ENCODE assay signal across 8 cellular contexts in genomic region chr5:43063731-43064171, GRCh38. TPM values are rescaled to one million over a fixed set of nuclear protein-coding genes. Genes with fewer than 3 reads are reported as not detected.
DNase-seq lines count a peak whose midpoint lies in the region; ATAC-seq, FAIRE-seq and TF ChIP-seq lines count a peak whose summit lies in the region.

No MANE protein-coding gene starts in this region.

- no peak overlapping the region; the same call in 1 of the 2 replicates for H3K4me2 ChIP-seq in IMR-90 (ENCODE audit: low read depth, low read length)

- H4K8ac ChIP-seq in IMR-90 (ENCODE audit: low read depth in 2 of 2, low read length in 2 of 2) = peak overlapping the region in 1 of 2 experiments; percentile 5; a peak in 2 of 4 replicates

- no peaks in the 10 kb centered on the region for H3K36me3 ChIP-seq in A673 (ENCODE audit: insufficient read depth, low read length, poor library complexity, severe bottlenecking)
- 0 out of 2 replicates have a peak, but pooled peaks cover 2% of the 10 kb centered on the region for H3K36me3 ChIP-seq in IMR-90 (ENCODE audit: control insufficient read depth, insufficient read depth, low read length)
- no peaks in the 10 kb centered on the region for H3K36me3 ChIP-seq in body of pancreas (replicated peaks in 1 of 2; ENCODE audit: insufficient read depth in 1 of 2, low read depth in 2 of 2)
- no peaks in the 10 kb centered on the region for H3K36me3 ChIP-seq in lung (ENCODE audit: control insufficient read depth in 2 of 2, insufficient read depth in 2 of 2, low read length in 2 of 2)
- H3K36me3 ChIP-seq in colonic mucosa = no peaks in the 10 kb centered on the region

- no peak overlapping the region for H2BK15ac ChIP-seq in IMR-90 (ENCODE audit: low read depth, low read length)

- peak overlapping the region; percentile 49 for H2AK9ac ChIP-seq in IMR-90 (replicated peaks; ENCODE audit: low read depth, low read length, poor library complexity)

- H3K14ac ChIP-seq in IMR-90 (replicated peaks; ENCODE audit: low read depth, low read length) = no peak overlapping the region

- no peak overlapping the region for H3K9ac ChIP-seq in IMR-90 (ENCODE audit: low read depth, low read length)
- H3K9ac ChIP-seq in colonic mucosa (ENCODE audit: low read depth in 2 of 2, low read length in 2 of 2) = no peak overlapping the region

- no peak overlapping the region for H3K56ac ChIP-seq in IMR-90 (ENCODE audit: extremely low read depth, insufficient read depth, low read length)

- H3K9me3 ChIP-seq in A673 (ENCODE audit: low read depth, low read length, poor library complexity, severe bottlenecking) = no peaks in the 10 kb centered on the region
- H3K9me3 ChIP-seq in IMR-90 (ENCODE audit: control insufficient read depth, insufficient read depth, low read length) = no peaks in the 10 kb centered on the region
- no peaks in the 10 kb centered on the region for H3K9me3 ChIP-seq in body of pancreas
- H3K9me3 ChIP-seq in lung (ENCODE audit: control insufficient read depth in 2 of 2, insufficient read depth in 1 of 2, low read length in 1 of 2) = no peaks in the 10 kb centered on the region
- no peaks in the 10 kb centered on the region for H3K9me3 ChIP-seq in colonic mucosa

- peak overlapping the region; percentile 22; the same call in 1 of the 2 replicates for H4K91ac ChIP-seq in IMR-90 (ENCODE audit: insufficient read depth, low read depth, low read length)

- peak overlapping the region; percentile 28; the same call in 1 of the 2 replicates for H3K4ac ChIP-seq in IMR-90 (ENCODE audit: low read depth, low read length)

- CTCF ChIA-PET in A673 (lab: Charles Lee) (interaction anchor here (1.9 kb wide), 1 partner anchor 22 kb away, joined by 10 read pairs; no protein-coding TSS in a partner anchor), IMR-90 (lab: Yijun Ruan, JAX) (interaction anchor here (0.6 to 1.5 kb wide), 4 partner anchors 17 to 152 kb away, joined by 3 to 6 read pairs (median 3); no protein-coding TSS in a partner anchor)

- FAIRE-seq in GM19239 (lab: Jason Lieb, UNC) = no peak

- no TSS peak for BruUV-seq in A673 (replicated peaks; lab: Mats Ljungman, UMichigan)
- no TSS peak for BruUV-seq in IMR-90 (replicated peaks; lab: Mats Ljungman, UMichigan)

- no peak overlapping the region for H3K18ac ChIP-seq in IMR-90 (ENCODE audit: low read depth, low read length)

- peak overlapping the region; percentile 61; the same call in 1 of the 2 replicates for H2AK5ac ChIP-seq in IMR-90 (ENCODE audit: low read depth, low read length)

- no peaks in the 10 kb centered on the region for H3K9me1 ChIP-seq in IMR-90 (ENCODE audit: insufficient read depth, low read length)

- WGBS in IMR-90 (ENCODE audit: extremely low coverage in 2 of 2, insufficient read length in 1 of 2), 2 experiments = 85% methylated on average over 6 of the region's 12 CpGs; no CpG with 5 or more reads in 1 of the 2 experiments
- WGBS in body of pancreas, 2 donors = 81 to 83% methylated on average over 12 of the region's 12 CpGs
- 83 to 84% methylated on average over 12 of the region's 12 CpGs for WGBS in lung, 2 donors

- H3K27ac ChIP-seq in A673 (ENCODE audit: low read depth, low read length, poor library complexity, severe bottlenecking) = peak overlapping the region; percentile 95
- peak overlapping the region; percentile 71 for H3K27ac ChIP-seq in IMR-90 (ENCODE audit: insufficient read depth, low read length)
- peak overlapping the region in 3 of 4 donors; percentile 96 to 98 (median 97) for H3K27ac ChIP-seq in body of pancreas
- H3K27ac ChIP-seq in lung (ENCODE audit: low read depth in 1 of 2, low read length in 1 of 2) = peak overlapping the region; percentile 86 to 98
- H3K27ac ChIP-seq in colonic mucosa = no peak overlapping the region

- intact Hi-C loops in A673 (cut with micrococcal nuclease; ENCODE audit: unreplicated experiment) = loop anchor here (1.0 to 10.0 kb wide), 4 partner anchors 21 to 241 kb away; no protein-coding TSS in a partner anchor
- intact Hi-C loops in IMR-90 (cut with micrococcal nuclease) = no loop called here
- intact Hi-C loops in body of pancreas (cut with DNase I) = no loop called here
- intact Hi-C loops in colonic mucosa (cut with DNase I) = no loop called here

- in situ Hi-C loops in IMR-90 (cut with MboI; ENCODE audit: low sequenced_read_pairs) = no loop called here

- peak overlapping the region; percentile 14; the same call in 1 of the 2 replicates for H2BK120ac ChIP-seq in IMR-90 (ENCODE audit: low read depth, low read length)

- ATAC-seq in IMR-90 (ENCODE audit: low read depth) = no peak
- ATAC-seq in body of pancreas = no peak
- ATAC-seq in lung (ENCODE audit: insufficient read depth, low FRiP score) = no peak
- ATAC-seq in GM18498 (IDR thresholded peaks at IDR 0.05; ENCODE audit: unreplicated experiment) = no peak
- no peak for ATAC-seq in HG03378 (IDR thresholded peaks at IDR 0.05; ENCODE audit: unreplicated experiment)

- H4K20me1 ChIP-seq in IMR-90 (ENCODE audit: insufficient read depth, low read length) = no peaks in the 10 kb centered on the region

- TF ChIP-seq POLR2A in IMR-90 (IDR thresholded peaks at IDR 0.05; ENCODE audit: low read depth, low read length) (no peak), body of pancreas (IDR thresholded peaks at IDR 0.05) (no peak)

- H3K27me3 ChIP-seq in A673 (replicated peaks; ENCODE audit: insufficient read depth, low read depth, low read length, poor library complexity) = no peaks in the 10 kb centered on the region
- H3K27me3 ChIP-seq in IMR-90 (ENCODE audit: control insufficient read depth, insufficient read depth, low read length) = no peaks in the 10 kb centered on the region
- H3K27me3 ChIP-seq in body of pancreas = no peaks in the 10 kb centered on the region
- no peaks in the 10 kb centered on the region for H3K27me3 ChIP-seq in lung (ENCODE audit: control insufficient read depth, insufficient read depth)
- H3K27me3 ChIP-seq in colonic mucosa = no peaks in the 10 kb centered on the region

- peak overlapping the region; percentile 74 for H3K4me3 ChIP-seq in A673 (ENCODE audit: low read depth, low read length, poor library complexity, severe bottlenecking)
- no peak overlapping the region for H3K4me3 ChIP-seq in IMR-90 (ENCODE audit: insufficient read depth, low read depth, low read length)
- no peak overlapping the region for H3K4me3 ChIP-seq in body of pancreas
- no peak overlapping the region for H3K4me3 ChIP-seq in lung
- H3K4me3 ChIP-seq in colonic mucosa = no peak overlapping the region

- DNase-seq in A673 (ENCODE audit: low spot score) (peak; percentile 67), IMR-90 (no peak), body of pancreas (peak in 1 of 4 donors; percentile 16), lung (ENCODE audit: low spot score) (no peak), GM19239 (ENCODE audit: insufficient read length, low spot score) (no peak), colonic mucosa (no peak)

- TF ChIP-seq CTCF in A673 (conservative IDR thresholded peaks at IDR 0.05; ENCODE audit: low read depth, low read length) = no peak
- TF ChIP-seq CTCF in IMR-90 (conservative IDR thresholded peaks at IDR 0.05; ENCODE audit: low read depth, low read length) = no peak
- TF ChIP-seq CTCF in body of pancreas (IDR thresholded peaks at IDR 0.05) = no peak
- TF ChIP-seq CTCF in lung (IDR thresholded peaks at IDR 0.05; ENCODE audit: control extremely low read depth, extremely low read depth) = no peak
- no peak for TF ChIP-seq CTCF in colonic mucosa (IDR thresholded peaks at IDR 0.05)

- H4K5ac ChIP-seq in IMR-90 (ENCODE audit: low read depth, low read length) = peak overlapping the region; percentile 19; the same call in 1 of the 2 replicates

- POLR2A ChIA-PET in A673 (lab: Charles Lee; ENCODE audit: low non-redundant PET) = no interaction called here
- POLR2A ChIA-PET in IMR-90 (lab: Charles Lee; ENCODE audit: unreplicated experiment) = no interaction called here

- dilution Hi-C loops in IMR-90 (cut with HindIII; ENCODE audit: low sequenced_read_pairs, unreplicated experiment) = no loop called here

- peak overlapping the region; percentile 70 for H2AFZ ChIP-seq in IMR-90 (replicated peaks; ENCODE audit: low read length, poor library complexity)

- H3K4me1 ChIP-seq in A673 (ENCODE audit: insufficient read depth, low read length, poor library complexity, severe bottlenecking) = peaks cover 17% of the 10 kb centered on the region
- H3K4me1 ChIP-seq in IMR-90 (ENCODE audit: control insufficient read depth, insufficient read depth, low read length) = peaks cover 10% of the 10 kb centered on the region
- peaks cover 10% of the 10 kb centered on the region for H3K4me1 ChIP-seq in body of pancreas
- peaks cover 0 to 10% of the 10 kb centered on the region in 2 donors for H3K4me1 ChIP-seq in lung (ENCODE audit: control insufficient read depth in 2 of 2, insufficient read depth in 2 of 2, low read length in 2 of 2)
- peaks cover 7% of the 10 kb centered on the region for H3K4me1 ChIP-seq in colonic mucosa

- TF ChIP-seq RAD21 in IMR-90 (IDR thresholded peaks at IDR 0.05; ENCODE audit: low read length) = no peak

- no peak overlapping the region for H2BK5ac ChIP-seq in IMR-90 (ENCODE audit: low read depth, low read length, poor library complexity, severe bottlenecking)

- peak overlapping the region; percentile 45; the same call in 1 of the 2 replicates for H3K23ac ChIP-seq in IMR-90 (ENCODE audit: low read depth, low read length)

- peaks cover 13 to 43% of the 10 kb centered on the region in 2 experiments for H3K79me1 ChIP-seq in IMR-90 (ENCODE audit: low read depth in 1 of 2, low read length in 2 of 2)

- no peak overlapping the region for H2BK20ac ChIP-seq in IMR-90 (ENCODE audit: low read depth, low read length)

TF ChIP-seq in IMR-90, 13 proteins besides CTCF, POLR2A, EP300 and RAD21:
- TF ChIP-seq FOS (IDR thresholded peaks at IDR 0.05; ENCODE audit: low read depth, low read length) (no peak), RCOR1 (IDR thresholded peaks at IDR 0.05; ENCODE audit: insufficient replicate concordance, low read length) (no peak)

RNA-seq across cellular contexts. Expression of gene ANXA2R, which starts 23.6 kb away (rescaled TPM):
- 1.4 and 1.9 TPM in 2 replicates for total RNA-seq in A673 (2021)
- 1.3 and 1.4 TPM in 2 replicates for total RNA-seq in IMR-90 (2012; rRNA removed)
- polyA plus RNA-seq in IMR-90 (2012; rRNA removed) = 2.5 and 3.6 TPM in 2 replicates
- 3.5 and 4.5 TPM in 2 replicates for polyA plus RNA-seq in IMR-90 (2012; cell fraction: cytosol; rRNA removed)
- polyA plus RNA-seq in IMR-90 (2012; cell fraction: nucleus; rRNA removed; ENCODE audit: low replicate concordance) = 3.9 and 4.1 TPM in 2 replicates
- 1 to 10 TPM in 1 of 2 donors, under 1 TPM in 1; 0.99 to 1.3 TPM for total RNA-seq in body of pancreas
- 1 to 10 TPM; 4.0 to 5.2 TPM for total RNA-seq in lung
- polyA plus RNA-seq in lung = 1 to 10 TPM; 4.4 to 5.2 TPM
- 1 to 10 TPM; 1.1 to 1.3 TPM for total RNA-seq in colonic mucosa

RNA-seq across cellular contexts. Expression of gene ZNF131, which starts 57.0 kb away (rescaled TPM):
- total RNA-seq in A673 (2021) (43.6 and 45.0 TPM in 2 replicates), IMR-90 (2012; rRNA removed) (36.2 and 47.8 TPM in 2 replicates), body of pancreas (10 to 100 TPM; 21.5 to 41.5 TPM), lung (10 to 100 TPM; 28.5 to 43.8 TPM), colonic mucosa (10 to 100 TPM; 21.8 to 23.5 TPM)
- polyA plus RNA-seq in IMR-90 (2012; rRNA removed) (19.3 and 23.5 TPM in 2 replicates), lung (10 to 100 TPM; 14.1 to 39.9 TPM)
- polyA plus RNA-seq in IMR-90 (2012; cell fraction: cytosol; rRNA removed) = 7.0 and 7.7 TPM in 2 replicates
- 9.7 and 45.5 TPM in 2 replicates for polyA plus RNA-seq in IMR-90 (2012; cell fraction: nucleus; rRNA removed; ENCODE audit: low replicate concordance)
